Comparison of ENCODE assay signal across 12 cellular contexts in the genomic region with DNA sequence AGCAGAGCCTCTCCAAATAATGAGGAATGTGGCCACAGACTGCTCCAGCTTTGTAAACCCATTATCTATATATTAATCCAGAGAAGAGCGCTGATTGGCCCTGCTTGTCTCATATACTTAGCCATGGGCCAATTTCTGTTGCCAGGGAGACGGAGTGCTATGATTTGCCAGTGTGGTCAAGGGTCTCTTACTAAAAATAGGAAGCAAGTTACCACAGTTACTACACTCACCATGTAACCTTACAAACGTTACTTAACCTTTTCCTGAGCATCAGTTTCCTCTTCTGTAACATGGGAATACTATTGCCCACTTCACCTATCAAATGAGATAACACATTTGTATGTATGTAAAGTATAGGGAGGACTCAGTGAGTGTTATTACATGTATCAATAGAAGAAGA. TPM values are rescaled to one million over a fixed set of nuclear protein-coding genes. Genes with fewer than 3 reads are reported as not detected.
DNase-seq lines count a peak whose midpoint lies in the region; ATAC-seq and TF ChIP-seq lines count a peak whose summit lies in the region.
"Had no signal": no experiment of that assay in that cellular context is flagged by ENCODE, and none has a peak within 500 bp of the region (broad histone marks: within the 10 kb centered on the region; RNA-seq: fewer than 3 reads in every experiment).

No MANE protein-coding gene starts in this region.

- H3K9me3 ChIP-seq in thymus (ENCODE audit: control insufficient read depth): no peaks in the 10 kb centered on the region
- H3K9me3 ChIP-seq: SJSA1 had no signal

- H3K4me1 Mint-ChIP-seq in activated CD8-positive, alpha-beta T cell treated with anti-CD3 and anti-CD28 coated beads for 36 hours (ENCODE audit: low read depth): peaks cover 27% of the 10 kb centered on the region
- H3K4me1 Mint-ChIP-seq in activated CD8-positive, alpha-beta T cell treated with anti-CD3 and anti-CD28 coated beads, Interleukin-2, amount 10 ng/mL, durations not matched to agents 7 days and 5 days (ENCODE audit: low read depth): peaks cover 27% of the 10 kb centered on the region
- H3K4me1 Mint-ChIP-seq in activated CD4-positive, alpha-beta memory T cell treated with anti-CD3 and anti-CD28 coated beads, Interleukin-2, amount 10 ng/mL, durations not matched to agents 7 days and 5 days: peaks cover 43% of the 10 kb centered on the region
- H3K4me1 Mint-ChIP-seq in glutamatergic neuron (ENCODE audit: low read depth, unreplicated experiment): peaks cover 12% of the 10 kb centered on the region

- no peak overlapping the region for H3K4me3 ChIP-seq in thymus (ENCODE audit: low read length)
- H3K4me3 ChIP-seq: SJSA1 had no signal

- H3K27me3 ChIP-seq in thymus (ENCODE audit: control insufficient read depth, insufficient read depth): no peaks in the 10 kb centered on the region
- H3K27me3 ChIP-seq: SJSA1 had no signal

- intact Hi-C loops in activated CD8-positive, alpha-beta T cell treated with anti-CD3 and anti-CD28 coated beads for 36 hours (cut with micrococcal nuclease): no loop called here

- CTCF ChIA-PET in activated CD8-positive, alpha-beta T cell treated with anti-CD3 and anti-CD28 coated beads for 36 hours (lab: Charles Lee): interaction anchor here (0.7 to 7.7 kb wide), 19 partner anchors 9 to 99 kb away, joined by 3 to 191 read pairs (median 5); a partner anchor contains a TSS
- CTCF ChIA-PET in activated CD8-positive, alpha-beta T cell treated with anti-CD3 and anti-CD28 coated beads, Interleukin-2, amount 10 ng/mL, durations not matched to agents 7 days and 5 days (lab: Charles Lee): interaction anchor here (1.0 to 7.4 kb wide), 27 partner anchors 8 to 413 kb away, joined by 3 to 245 read pairs (median 5); a partner anchor contains a TSS
- CTCF ChIA-PET in activated CD4-positive, alpha-beta memory T cell treated with anti-CD3 and anti-CD28 coated beads, Interleukin-2, amount 10 ng/mL, durations not matched to agents 7 days and 5 days (lab: Charles Lee): interaction anchor here (0.8 to 7.4 kb wide), 13 partner anchors 10 to 64 kb away, joined by 3 to 202 read pairs (median 7); a partner anchor contains a TSS

- no peak for ATAC-seq in activated CD8-positive, alpha-beta T cell treated with anti-CD3 and anti-CD28 coated beads for 36 hours
- ATAC-seq in activated CD8-positive, alpha-beta T cell treated with anti-CD3 and anti-CD28 coated beads, Interleukin-2, amount 10 ng/mL, durations not matched to agents 7 days and 5 days: no peak

- H3K27ac Mint-ChIP-seq in activated CD8-positive, alpha-beta T cell treated with anti-CD3 and anti-CD28 coated beads for 36 hours: peak overlapping the region; percentile 69
- H3K27ac Mint-ChIP-seq in activated CD8-positive, alpha-beta T cell treated with anti-CD3 and anti-CD28 coated beads, Interleukin-2, amount 10 ng/mL, durations not matched to agents 7 days and 5 days: no peak overlapping the region
- H3K27ac Mint-ChIP-seq in activated CD4-positive, alpha-beta memory T cell treated with anti-CD3 and anti-CD28 coated beads, Interleukin-2, amount 10 ng/mL, durations not matched to agents 7 days and 5 days: peak overlapping the region; percentile 54
- H3K27ac Mint-ChIP-seq in glutamatergic neuron (ENCODE audit: unreplicated experiment): peak overlapping the region; percentile 38

- POLR2A ChIA-PET in activated CD8-positive, alpha-beta T cell treated with anti-CD3 and anti-CD28 coated beads for 36 hours (lab: Charles Lee): interaction anchor here (0.8 to 6.3 kb wide), 6 partner anchors 8 to 72 kb away, joined by 3 to 80 read pairs (median 3); a partner anchor contains a TSS
- POLR2A ChIA-PET in activated CD8-positive, alpha-beta T cell treated with anti-CD3 and anti-CD28 coated beads, Interleukin-2, amount 10 ng/mL, durations not matched to agents 7 days and 5 days (lab: Charles Lee): interaction anchor here (0.7 to 1.6 kb wide), 3 partner anchors 41 to 93 kb away, joined by 3 to 8 read pairs (median 5); a partner anchor contains a TSS
- POLR2A ChIA-PET in activated CD4-positive, alpha-beta memory T cell treated with anti-CD3 and anti-CD28 coated beads, Interleukin-2, amount 10 ng/mL, durations not matched to agents 7 days and 5 days (lab: Charles Lee): interaction anchor here (0.9 to 6.3 kb wide), 6 partner anchors 12 to 417 kb away, joined by 3 to 138 read pairs (median 3); a partner anchor contains a TSS

- H3K4me3 Mint-ChIP-seq in activated CD8-positive, alpha-beta T cell treated with anti-CD3 and anti-CD28 coated beads for 36 hours: no peak overlapping the region
- H3K4me3 Mint-ChIP-seq in activated CD8-positive, alpha-beta T cell treated with anti-CD3 and anti-CD28 coated beads, Interleukin-2, amount 10 ng/mL, durations not matched to agents 7 days and 5 days: no peak overlapping the region
- no peak overlapping the region for H3K4me3 Mint-ChIP-seq in activated CD4-positive, alpha-beta memory T cell treated with anti-CD3 and anti-CD28 coated beads, Interleukin-2, amount 10 ng/mL, durations not matched to agents 7 days and 5 days
- H3K4me3 Mint-ChIP-seq in glutamatergic neuron (ENCODE audit: unreplicated experiment): no peak overlapping the region
- H3K4me3 Mint-ChIP-seq: naive B cell had no signal

- peaks cover 16% of the 10 kb centered on the region for H3K27me3 Mint-ChIP-seq in activated CD8-positive, alpha-beta T cell treated with anti-CD3 and anti-CD28 coated beads for 36 hours
- H3K27me3 Mint-ChIP-seq in activated CD8-positive, alpha-beta T cell treated with anti-CD3 and anti-CD28 coated beads, Interleukin-2, amount 10 ng/mL, durations not matched to agents 7 days and 5 days (ENCODE audit: low read depth): peaks cover 24% of the 10 kb centered on the region
- H3K27me3 Mint-ChIP-seq in activated CD4-positive, alpha-beta memory T cell treated with anti-CD3 and anti-CD28 coated beads, Interleukin-2, amount 10 ng/mL, durations not matched to agents 7 days and 5 days: peaks cover 17% of the 10 kb centered on the region
- no peaks in the 10 kb centered on the region for H3K27me3 Mint-ChIP-seq in glutamatergic neuron (ENCODE audit: unreplicated experiment)

- no peak for DNase-seq in activated CD8-positive, alpha-beta T cell treated with anti-CD3 and anti-CD28 coated beads for 36 hours
- no peak for DNase-seq in activated CD8-positive, alpha-beta T cell treated with anti-CD3 and anti-CD28 coated beads, Interleukin-2, amount 10 ng/mL, durations not matched to agents 7 days and 5 days
- DNase-seq in activated CD4-positive, alpha-beta memory T cell treated with anti-CD3 and anti-CD28 coated beads, Interleukin-2, amount 10 ng/mL, durations not matched to agents 7 days and 5 days: no peak
- DNase-seq in glutamatergic neuron (no peak), COR-L47 (lab: John Stamatoyannopoulos, UW) (no peak), dedifferentiated amniotic fluid mesenchymal stem cell (ENCODE audit: extremely low spot score) (no peak), T-helper 2 cell (no peak)
- DNase-seq: naive B cell, NCI-H187 had no signal

- H3K9me3 Mint-ChIP-seq in activated CD8-positive, alpha-beta T cell treated with anti-CD3 and anti-CD28 coated beads for 36 hours: no peaks in the 10 kb centered on the region
- H3K9me3 Mint-ChIP-seq in activated CD8-positive, alpha-beta T cell treated with anti-CD3 and anti-CD28 coated beads, Interleukin-2, amount 10 ng/mL, durations not matched to agents 7 days and 5 days (ENCODE audit: insufficient read depth): no peaks in the 10 kb centered on the region
- H3K9me3 Mint-ChIP-seq in activated CD4-positive, alpha-beta memory T cell treated with anti-CD3 and anti-CD28 coated beads, Interleukin-2, amount 10 ng/mL, durations not matched to agents 7 days and 5 days: no peaks in the 10 kb centered on the region
- peaks cover 1% of the 10 kb centered on the region for H3K9me3 Mint-ChIP-seq in glutamatergic neuron (ENCODE audit: unreplicated experiment)
- H3K9me3 Mint-ChIP-seq: naive B cell had no signal

- H3K27ac ChIP-seq in thymus (ENCODE audit: low read depth): peak overlapping the region; percentile 54
- H3K27ac ChIP-seq: SJSA1 had no signal

- H3K36me3 ChIP-seq in thymus (ENCODE audit: control insufficient read depth, insufficient read depth): no peaks in the 10 kb centered on the region
- H3K36me3 ChIP-seq: SJSA1 had no signal

- 68% methylated on average over 3 of the region's 3 CpGs for WGBS in thymus

- TF ChIP-seq CTCF in activated CD8-positive, alpha-beta T cell treated with anti-CD3 and anti-CD28 coated beads for 36 hours (IDR thresholded peaks at IDR 0.05): no peak
- TF ChIP-seq CTCF in glutamatergic neuron (IDR thresholded peaks at IDR 0.05; ENCODE audit: partially characterized antibody, unreplicated experiment): no peak

- H3K4me1 ChIP-seq in thymus (ENCODE audit: control insufficient read depth, insufficient read depth, low read length): no peaks in the 10 kb centered on the region

- H3K36me3 Mint-ChIP-seq in activated CD8-positive, alpha-beta T cell treated with anti-CD3 and anti-CD28 coated beads for 36 hours (ENCODE audit: low read depth): no peaks in the 10 kb centered on the region
- no peaks in the 10 kb centered on the region for H3K36me3 Mint-ChIP-seq in activated CD8-positive, alpha-beta T cell treated with anti-CD3 and anti-CD28 coated beads, Interleukin-2, amount 10 ng/mL, durations not matched to agents 7 days and 5 days (ENCODE audit: low read depth)
- H3K36me3 Mint-ChIP-seq in activated CD4-positive, alpha-beta memory T cell treated with anti-CD3 and anti-CD28 coated beads, Interleukin-2, amount 10 ng/mL, durations not matched to agents 7 days and 5 days (ENCODE audit: low read depth): no peaks in the 10 kb centered on the region
- no peaks in the 10 kb centered on the region for H3K36me3 Mint-ChIP-seq in glutamatergic neuron (ENCODE audit: unreplicated experiment)
- H3K36me3 Mint-ChIP-seq: naive B cell had no signal

RNA-seq across cellular contexts. Expression of a gene that starts 7.7 kb away (rescaled TPM):
- under 1 TPM in 1 of 2 experiments, not detected in 1; 0.50 TPM for total RNA-seq in activated CD8-positive, alpha-beta T cell treated with anti-CD3 and anti-CD28 coated beads for 36 hours
- total RNA-seq in activated CD8-positive, alpha-beta T cell treated with anti-CD3 and anti-CD28 coated beads, Interleukin-2, amount 10 ng/mL, durations not matched to agents 7 days and 5 days: under 1 TPM in 1 of 2 experiments, not detected in 1; 0.63 TPM
- 1 to 10 TPM in 1 of 2 experiments, under 1 TPM in 1; 0.85 to 1.2 TPM for total RNA-seq in activated CD4-positive, alpha-beta memory T cell treated with anti-CD3 and anti-CD28 coated beads, Interleukin-2, amount 10 ng/mL, durations not matched to agents 7 days and 5 days
- total RNA-seq in glutamatergic neuron (ENCODE audit: unreplicated experiment): 1.1 TPM
- 93.5 TPM for polyA plus RNA-seq in thymus
- total RNA-seq: cerebellum had no signal

RNA-seq across cellular contexts. Expression of a gene that starts 24.3 kb away (rescaled TPM):
- not detected for total RNA-seq in activated CD8-positive, alpha-beta T cell treated with anti-CD3 and anti-CD28 coated beads for 36 hours
- not detected for total RNA-seq in activated CD8-positive, alpha-beta T cell treated with anti-CD3 and anti-CD28 coated beads, Interleukin-2, amount 10 ng/mL, durations not matched to agents 7 days and 5 days
- not detected for total RNA-seq in activated CD4-positive, alpha-beta memory T cell treated with anti-CD3 and anti-CD28 coated beads, Interleukin-2, amount 10 ng/mL, durations not matched to agents 7 days and 5 days
- total RNA-seq in glutamatergic neuron (ENCODE audit: unreplicated experiment): not detected
- polyA plus RNA-seq in thymus: 2.6 TPM
- total RNA-seq: cerebellum had no signal

RNA-seq across cellular contexts. Expression of a gene that starts 27.7 kb away (rescaled TPM):
- total RNA-seq in activated CD8-positive, alpha-beta T cell treated with anti-CD3 and anti-CD28 coated beads for 36 hours: 100 to 1,000 TPM; 109 to 118 TPM
- 100 to 1,000 TPM; 628 to 665 TPM for total RNA-seq in activated CD8-positive, alpha-beta T cell treated with anti-CD3 and anti-CD28 coated beads, Interleukin-2, amount 10 ng/mL, durations not matched to agents 7 days and 5 days
- 1,000 to 10,000 TPM; 1,297 to 1,322 TPM for total RNA-seq in activated CD4-positive, alpha-beta memory T cell treated with anti-CD3 and anti-CD28 coated beads, Interleukin-2, amount 10 ng/mL, durations not matched to agents 7 days and 5 days
- 4.7 TPM for total RNA-seq in glutamatergic neuron (ENCODE audit: unreplicated experiment)
- polyA plus RNA-seq in thymus: 305 TPM

RNA-seq across cellular contexts. Expression of a gene that starts 32.6 kb away (rescaled TPM):
- 1 to 10 TPM; 1.1 to 1.2 TPM for total RNA-seq in activated CD8-positive, alpha-beta T cell treated with anti-CD3 and anti-CD28 coated beads for 36 hours
- 1 to 10 TPM; 1.8 to 1.9 TPM for total RNA-seq in activated CD8-positive, alpha-beta T cell treated with anti-CD3 and anti-CD28 coated beads, Interleukin-2, amount 10 ng/mL, durations not matched to agents 7 days and 5 days
- total RNA-seq in activated CD4-positive, alpha-beta memory T cell treated with anti-CD3 and anti-CD28 coated beads, Interleukin-2, amount 10 ng/mL, durations not matched to agents 7 days and 5 days: 1 to 10 TPM; 2.2 to 4.7 TPM
- total RNA-seq in glutamatergic neuron (ENCODE audit: unreplicated experiment): not detected
- 0.87 TPM for polyA plus RNA-seq in thymus
- total RNA-seq: cerebellum, SJSA1 had no signal

RNA-seq across cellular contexts. Expression of a gene that starts 37.6 kb away (rescaled TPM):
- total RNA-seq in activated CD8-positive, alpha-beta T cell treated with anti-CD3 and anti-CD28 coated beads for 36 hours: 100 to 1,000 TPM; 200 to 211 TPM
- 100 to 1,000 TPM; 425 to 431 TPM for total RNA-seq in activated CD8-positive, alpha-beta T cell treated with anti-CD3 and anti-CD28 coated beads, Interleukin-2, amount 10 ng/mL, durations not matched to agents 7 days and 5 days
- total RNA-seq in activated CD4-positive, alpha-beta memory T cell treated with anti-CD3 and anti-CD28 coated beads, Interleukin-2, amount 10 ng/mL, durations not matched to agents 7 days and 5 days: 100 to 1,000 TPM; 781 to 799 TPM
- total RNA-seq in glutamatergic neuron (ENCODE audit: unreplicated experiment): 41.9 TPM
- 654 TPM for polyA plus RNA-seq in thymus

Comparison
In these comparisons a context has a peak if more than half of its experiments do, and no peak if none do; other contexts are left out.
1. RNA of a gene that starts 27.7 kb away (total RNA-seq): 1,297 to 1,322 TPM in activated CD4-positive, alpha-beta memory T cell treated with anti-CD3 and anti-CD28 coated beads, Interleukin-2, amount 10 ng/mL, durations not matched to agents 7 days and 5 days, 628 to 665 TPM in activated CD8-positive, alpha-beta T cell treated with anti-CD3 and anti-CD28 coated beads, Interleukin-2, amount 10 ng/mL, durations not matched to agents 7 days and 5 days and 109 to 118 TPM in activated CD8-positive, alpha-beta T cell treated with anti-CD3 and anti-CD28 coated beads for 36 hours; 4.7 TPM in glutamatergic neuron (single experiment); every median in the first group is over 10 times any median in the second.